ENCODE assay signal across 9 cellular contexts in genomic region chr22:42648368-42649260, GRCh38. TPM values are rescaled to one million over a fixed set of nuclear protein-coding genes. Genes with fewer than 3 reads are reported as not detected.
DNase-seq lines count a peak whose midpoint lies in the region; ATAC-seq and TF ChIP-seq lines count a peak whose summit lies in the region.
"Had no signal": no experiment of that assay in that cellular context is flagged by ENCODE, and none has a peak within 500 bp of the region (broad histone marks: within the 10 kb centered on the region; RNA-seq: fewer than 3 reads in every experiment).

No MANE protein-coding gene starts in this region.

- H3K4me1 ChIP-seq in foreskin keratinocyte (peaks cover 29% of the 10 kb centered on the region), neutrophil (ENCODE audit: control insufficient read depth in 1 of 2, insufficient read depth in 1 of 2, low read depth in 1 of 2, low read length in 1 of 2) (peaks cover 37 to 43% of the 10 kb centered on the region in 2 experiments)

- H3K4me3 ChIP-seq in H7 (ENCODE audit: insufficient read depth, low read depth, low read length) (peak overlapping the region; percentile 79), MG63 (peak overlapping the region; percentile 82), neutrophil (ENCODE audit: low read depth in 1 of 2, low read length in 1 of 2) (peak overlapping the region; percentile 87)

- H3K4me1 Mint-ChIP-seq in activated T-cell treated with anti-CD3 and anti-CD28 coated beads, Interleukin-2, amount 50 U/mL, for 72 hours (ENCODE audit: low read depth), result peaks cover 25% of the 10 kb centered on the region

- no peaks in the 10 kb centered on the region for H3K36me3 ChIP-seq in H7 (replicated peaks; ENCODE audit: control insufficient read depth, insufficient read depth, low read length)
- H3K36me3 ChIP-seq in MG63, result peaks cover 13% of the 10 kb centered on the region
- H3K36me3 ChIP-seq in neutrophil, result no peaks in the 10 kb centered on the region

- H3K9me3 ChIP-seq in MG63 (no peaks in the 10 kb centered on the region), neutrophil (no peaks in the 10 kb centered on the region)

- no peaks in the 10 kb centered on the region for H3K27me3 Mint-ChIP-seq in activated T-cell treated with anti-CD3 and anti-CD28 coated beads, Interleukin-2, amount 50 U/mL, for 72 hours (ENCODE audit: low read depth)

- peak overlapping the region; percentile 92 for H3K27ac ChIP-seq in foreskin keratinocyte
- peak overlapping the region; percentile 81 for H3K27ac ChIP-seq in neutrophil

- no peaks in the 10 kb centered on the region for H3K9me3 Mint-ChIP-seq in activated T-cell treated with anti-CD3 and anti-CD28 coated beads, Interleukin-2, amount 50 U/mL, for 72 hours

- H3K4me3 Mint-ChIP-seq in activated T-cell treated with anti-CD3 and anti-CD28 coated beads, Interleukin-2, amount 50 U/mL, for 72 hours, result peak overlapping the region; percentile 85 to 96

- peak; percentile 78 to 79 for ATAC-seq in activated T-cell treated with anti-CD3 and anti-CD28 coated beads, Interleukin-2, amount 50 U/mL, for 72 hours (replicated peaks in 1 of 2)
- ATAC-seq in foreskin keratinocyte, result peak; percentile 52

- TF ChIP-seq CTCF in GM10266 (IDR thresholded peaks at IDR 0.05; ENCODE audit: control insufficient read depth, insufficient read depth, low read depth, missing control alignments), result no peak
- TF ChIP-seq CTCF in foreskin keratinocyte (conservative IDR thresholded peaks at IDR 0.05), result no peak
- TF ChIP-seq CTCF in neutrophil (IDR thresholded peaks at IDR 0.05), result no peak

- H3K27me3 ChIP-seq in H7 (ENCODE audit: control insufficient read depth, insufficient read depth, low read length) (no peaks in the 10 kb centered on the region), MG63 (no peaks in the 10 kb centered on the region), foreskin keratinocyte (no peaks in the 10 kb centered on the region), neutrophil (no peaks in the 10 kb centered on the region)

- H3K27ac Mint-ChIP-seq in activated T-cell treated with anti-CD3 and anti-CD28 coated beads, Interleukin-2, amount 50 U/mL, for 72 hours, result peak overlapping the region; percentile 64

- DNase-seq in GM10266 (ENCODE audit: extremely low spot score) (peak; percentile 64), H7 (no peak), MG63 (peak; percentile 73), foreskin keratinocyte (no peak), NCI-H2107 (lab: John Stamatoyannopoulos, UW) (no peak), ecto neural progenitor cell (ENCODE audit: low spot score) (no peak)
- DNase-seq in activated T-cell treated with anti-CD3 and anti-CD28 coated beads, Interleukin-2, amount 50 U/mL, for 72 hours, result peak in 1 of 2 donors; percentile 33

- H3K36me3 Mint-ChIP-seq in activated T-cell treated with anti-CD3 and anti-CD28 coated beads, Interleukin-2, amount 50 U/mL, for 72 hours (ENCODE audit: insufficient read depth in 2 of 2), result peaks cover 1 to 2% of the 10 kb centered on the region in 2 donors

RNA-seq across cellular contexts. Expression of gene CYB5R3, which starts 0.6 kb away (rescaled TPM):
- 75.6 and 86.8 TPM in 2 replicates for total RNA-seq in H7 (2014; rRNA removed; shearing (Covaris generic))
- 48.3 and 76.3 TPM in 2 replicates for total RNA-seq in MG63 (2014; rRNA removed; shearing (Covaris generic); ENCODE audit: low replicate concordance)
- total RNA-seq in activated T-cell treated with anti-CD3 and anti-CD28 coated beads, Interleukin-2, amount 50 U/mL, for 72 hours, result 10 to 100 TPM; 60.7 to 67.1 TPM
- 119 and 127 TPM in 2 replicates for total RNA-seq in foreskin keratinocyte
- polyA plus RNA-seq in foreskin keratinocyte, result 234 and 245 TPM in 2 replicates

RNA-seq across cellular contexts. Expression of gene ATP5MGL, which starts 8.2 kb away (rescaled TPM):
- total RNA-seq in H7 (2014; rRNA removed; shearing (Covaris generic)), result 0.42 TPM in 1 of 2 replicates, not detected in the other
- not detected in 2 replicates for total RNA-seq in MG63 (2014; rRNA removed; shearing (Covaris generic); ENCODE audit: low replicate concordance)
- 1 to 10 TPM in 1 of 2 donors, under 1 TPM in 1; 0.31 to 1.2 TPM for total RNA-seq in activated T-cell treated with anti-CD3 and anti-CD28 coated beads, Interleukin-2, amount 50 U/mL, for 72 hours
- 0.14 and 0.24 TPM in 2 replicates for total RNA-seq in foreskin keratinocyte
- polyA plus RNA-seq in foreskin keratinocyte, result not detected in 2 replicates
- polyA plus RNA-seq: adipose tissue had no signal

RNA-seq across cellular contexts. Expression of gene POLDIP3, which starts 33.9 kb away (rescaled TPM):
- total RNA-seq in H7 (2014; rRNA removed; shearing (Covaris generic)), result 43.2 and 47.9 TPM in 2 replicates
- total RNA-seq in MG63 (2014; rRNA removed; shearing (Covaris generic); ENCODE audit: low replicate concordance), result 16.3 and 17.7 TPM in 2 replicates
- 100 to 1,000 TPM in 1 of 2 donors, 10 to 100 TPM in 1; 84.0 to 108 TPM for total RNA-seq in activated T-cell treated with anti-CD3 and anti-CD28 coated beads, Interleukin-2, amount 50 U/mL, for 72 hours
- total RNA-seq in foreskin keratinocyte, result 41.2 and 42.2 TPM in 2 replicates
- 37.3 and 40.0 TPM in 2 replicates for polyA plus RNA-seq in foreskin keratinocyte

Comparison
In these comparisons a context has a peak if more than half of its experiments do, and no peak if none do; other contexts are left out.
1. DNase-seq: peak in GM10266 (single experiment) and MG63 (single experiment); none in H7 (single experiment), foreskin keratinocyte (0 of 2), NCI-H2107 (single experiment) and ecto neural progenitor cell (single experiment).
2. Peak in every context shown above with its lines, with median percentiles within 50 percentile points of each other: H3K4me3 ChIP-seq.